In the genomic region with DNA sequence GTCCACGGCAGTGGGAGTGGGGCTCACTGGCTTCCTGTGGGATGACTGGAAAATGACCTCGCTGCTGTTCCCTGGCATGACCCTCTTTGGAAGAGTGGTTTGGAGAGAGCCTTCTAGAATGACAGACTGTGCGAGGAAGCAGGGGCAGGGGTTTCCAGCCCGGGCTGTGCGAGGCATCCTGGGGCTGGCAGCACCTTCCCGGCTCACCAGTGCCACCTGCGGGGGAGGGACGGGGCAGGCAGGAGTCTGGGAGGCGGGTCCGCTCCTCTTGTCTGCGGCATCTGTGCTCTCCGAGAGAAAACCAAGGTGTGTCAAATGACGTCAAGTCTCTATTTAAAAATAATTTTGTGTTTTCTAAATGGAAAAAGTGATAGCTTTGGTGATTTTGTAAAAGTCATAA, we compare ENCODE assay signal across 9 cellular contexts. TPM values are rescaled to one million over a fixed set of nuclear protein-coding genes. Genes with fewer than 3 reads are reported as not detected.
DNase-seq lines count a peak whose midpoint lies in the region; ATAC-seq and TF ChIP-seq lines count a peak whose summit lies in the region.
"Had no signal": no experiment of that assay in that cellular context is flagged by ENCODE, and none has a peak within 500 bp of the region (broad histone marks: within the 10 kb centered on the region; RNA-seq: fewer than 3 reads in every experiment).

No MANE protein-coding gene starts in this region.

- no peak overlapping the region for H3K27ac Mint-ChIP-seq in central memory CD8-positive, alpha-beta T cell (ENCODE audit: low read depth)
- peak overlapping the region in 1 of 2 donors; percentile 80 for H3K27ac Mint-ChIP-seq in natural killer cell
- H3K27ac Mint-ChIP-seq in type B pancreatic cell: no peak overlapping the region
- H3K27ac Mint-ChIP-seq: IgD-negative memory B cell had no signal

- no peaks in the 10 kb centered on the region for H3K9me3 Mint-ChIP-seq in central memory CD8-positive, alpha-beta T cell
- H3K9me3 Mint-ChIP-seq in natural killer cell (no peaks in the 10 kb centered on the region), type B pancreatic cell (no peaks in the 10 kb centered on the region)
- H3K9me3 Mint-ChIP-seq: IgD-negative memory B cell had no signal

- H3K4me3 Mint-ChIP-seq in central memory CD8-positive, alpha-beta T cell: peak overlapping the region; percentile 9
- no peak overlapping the region for H3K4me3 Mint-ChIP-seq in natural killer cell
- no peak overlapping the region for H3K4me3 Mint-ChIP-seq in type B pancreatic cell

- H3K27me3 Mint-ChIP-seq in central memory CD8-positive, alpha-beta T cell: no peaks in the 10 kb centered on the region
- H3K27me3 Mint-ChIP-seq in natural killer cell (ENCODE audit: low read depth in 2 of 2): no peaks in the 10 kb centered on the region
- no peaks in the 10 kb centered on the region for H3K27me3 Mint-ChIP-seq in type B pancreatic cell

- ATAC-seq in central memory CD8-positive, alpha-beta T cell (replicated peaks; ENCODE audit: extremely low read depth, poor library complexity, severe bottlenecking): peak; percentile 81
- peak; percentile 67 to 94 (median 87) for ATAC-seq in natural killer cell
- no peak for ATAC-seq in GM21619 (IDR thresholded peaks at IDR 0.05; ENCODE audit: unreplicated experiment)

- peaks cover under 1% of the 10 kb centered on the region for H3K36me3 Mint-ChIP-seq in central memory CD8-positive, alpha-beta T cell (ENCODE audit: insufficient read depth)
- H3K36me3 Mint-ChIP-seq in natural killer cell (no peaks in the 10 kb centered on the region), type B pancreatic cell (no peaks in the 10 kb centered on the region)
- H3K36me3 Mint-ChIP-seq: IgD-negative memory B cell had no signal

- peak; percentile 35 for DNase-seq in ELR (ENCODE audit: low read depth)
- DNase-seq in NCI-H1092 (lab: John Stamatoyannopoulos, UW): peak; percentile 34
- DNase-seq in activated CD4-positive, alpha-beta T cell treated with anti-CD3 and anti-CD28 coated beads for 24 hours (ENCODE audit: low read depth in 2 of 2): peak; percentile 80 to 82
- DNase-seq in central memory CD8-positive, alpha-beta T cell (ENCODE audit: low spot score in 2 of 2): peak; percentile 65 to 72
- DNase-seq in natural killer cell: peak; percentile 73
- DNase-seq in type B pancreatic cell (ENCODE audit: extremely low spot score, unreplicated experiment): no peak
- no peak for DNase-seq in NCI-H146 (lab: John Stamatoyannopoulos, UW)

- H3K4me1 Mint-ChIP-seq in central memory CD8-positive, alpha-beta T cell: peaks cover 33% of the 10 kb centered on the region
- H3K4me1 Mint-ChIP-seq in natural killer cell: peaks cover 9 to 25% of the 10 kb centered on the region in 2 donors
- no peaks in the 10 kb centered on the region for H3K4me1 Mint-ChIP-seq in type B pancreatic cell (ENCODE audit: unreplicated experiment)

- intact Hi-C loops in natural killer cell (cut with micrococcal nuclease): loop anchor here (1.0 to 10.0 kb wide), 2 partner anchors 57 to 158 kb away; no protein-coding TSS in a partner anchor

- TF ChIP-seq CTCF in natural killer cell (IDR thresholded peaks at IDR 0.05): peak; percentile 77
- peak; percentile 59 for TF ChIP-seq CTCF in type B pancreatic cell (conservative IDR thresholded peaks at IDR 0.05)

RNA-seq across cellular contexts. Expression of gene RNF213, which starts 7.8 kb away (rescaled TPM):
- total RNA-seq in natural killer cell: 1,000 to 10,000 TPM in 2 of 3 donors, 100 to 1,000 TPM in 1; 929 to 1,120 (median 1,060) TPM
- 47.3 and 57.0 TPM in 2 replicates for total RNA-seq in type B pancreatic cell (ENCODE audit: low replicate concordance)

RNA-seq across cellular contexts. Expression of gene SLC26A11, which starts 32.6 kb away (rescaled TPM):
- 10 to 100 TPM; 33.9 to 37.6 (median 35.8) TPM for total RNA-seq in natural killer cell
- 23.6 and 26.4 TPM in 2 replicates for total RNA-seq in type B pancreatic cell (ENCODE audit: low replicate concordance)

RNA-seq across cellular contexts. Expression of gene SGSH, which starts 32.7 kb away (rescaled TPM):
- total RNA-seq in natural killer cell (10 to 100 TPM; 73.4 to 96.5 (median 74.1) TPM), type B pancreatic cell (ENCODE audit: low replicate concordance) (40.5 and 45.4 TPM in 2 replicates)

Comparison
In these comparisons a context has a peak if more than half of its experiments do, and no peak if none do; other contexts are left out.
1. DNase-seq: peak in ELR (single experiment), NCI-H1092 (single experiment), activated CD4-positive, alpha-beta T cell treated with anti-CD3 and anti-CD28 coated beads for 24 hours (2 of 2), central memory CD8-positive, alpha-beta T cell (2 of 2) and natural killer cell (single experiment); none in type B pancreatic cell (single experiment) and NCI-H146 (single experiment).
2. RNA of gene RNF213, which starts 7.8 kb away (total RNA-seq): 929 to 1,120 TPM in natural killer cell; 47.3 to 57.0 TPM in type B pancreatic cell; every median in the first group is over 10 times any median in the second.